ENCODE assay signal across 1 cellular context in the genomic region with DNA sequence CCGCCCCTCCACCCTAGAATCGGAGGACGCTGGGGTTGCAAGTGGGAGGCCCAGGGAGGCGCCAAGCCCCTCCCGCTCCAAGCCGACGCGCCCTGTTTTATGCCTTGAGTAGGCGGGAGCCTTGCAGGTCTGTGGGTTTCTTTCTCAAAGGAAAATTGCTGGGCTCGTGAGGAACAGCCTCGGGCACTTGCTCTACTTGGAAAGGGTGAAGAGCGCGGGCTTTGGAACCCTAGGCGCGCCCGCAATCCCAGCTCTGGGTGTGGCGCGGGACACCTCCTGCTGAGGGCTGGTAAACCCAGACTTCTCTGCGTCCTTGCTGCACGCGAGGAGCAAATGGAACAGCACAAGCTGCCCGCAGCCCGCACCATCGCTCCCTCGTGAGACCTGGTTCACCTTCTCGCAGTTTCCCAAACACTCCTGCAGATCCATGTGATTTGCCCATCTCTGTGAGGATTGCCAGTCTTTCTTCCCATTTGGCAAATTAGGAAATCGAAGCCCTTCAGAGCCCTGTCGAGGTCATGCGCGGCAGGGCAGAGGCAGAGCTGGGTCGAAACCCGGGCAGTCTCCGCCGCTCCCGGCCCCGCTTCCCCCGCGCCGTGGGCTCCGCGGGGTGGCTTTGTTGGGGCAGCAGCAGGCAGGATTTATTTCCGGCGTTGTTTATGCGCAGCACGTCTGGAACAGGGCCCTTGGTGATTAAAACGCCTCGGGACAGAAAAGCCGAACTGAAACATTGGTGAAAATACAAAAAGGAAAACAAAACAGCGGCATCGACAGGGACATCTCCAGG.
TF ChIP-seq lines count a peak whose summit lies in the region.

No MANE protein-coding gene starts in this region.

TF ChIP-seq in WTC11, 78 proteins besides CTCF, POLR2A, EP300 and RAD21 (continued from another document):
- TF ChIP-seq, protein P1, sequence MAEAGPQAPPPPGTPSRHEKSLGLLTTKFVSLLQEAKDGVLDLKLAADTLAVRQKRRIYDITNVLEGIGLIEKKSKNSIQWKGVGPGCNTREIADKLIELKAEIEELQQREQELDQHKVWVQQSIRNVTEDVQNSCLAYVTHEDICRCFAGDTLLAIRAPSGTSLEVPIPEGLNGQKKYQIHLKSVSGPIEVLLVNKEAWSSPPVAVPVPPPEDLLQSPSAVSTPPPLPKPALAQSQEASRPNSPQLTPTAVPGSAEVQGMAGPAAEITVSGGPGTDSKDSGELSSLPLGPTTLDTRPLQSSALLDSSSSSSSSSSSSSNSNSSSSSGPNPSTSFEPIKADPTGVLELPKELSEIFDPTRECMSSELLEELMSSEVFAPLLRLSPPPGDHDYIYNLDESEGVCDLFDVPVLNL (CRISPR knock-in tag; IDR thresholded peaks at IDR 0.05; ENCODE audit: borderline replicate concordance, low read depth) = no peak
- 0 out of 2 replicates have a peak, but pooled peaks have one; percentile 39 for TF ChIP-seq ZNF317 (CRISPR knock-in tag; IDR thresholded peaks at IDR 0.05; ENCODE audit: borderline replicate concordance, low read depth)
- TF ChIP-seq TEAD1 (CRISPR knock-in tag; IDR thresholded peaks at IDR 0.05) = peak; percentile 40; the same call in 1 of the 2 replicates
- TF ChIP-seq, protein P2, sequence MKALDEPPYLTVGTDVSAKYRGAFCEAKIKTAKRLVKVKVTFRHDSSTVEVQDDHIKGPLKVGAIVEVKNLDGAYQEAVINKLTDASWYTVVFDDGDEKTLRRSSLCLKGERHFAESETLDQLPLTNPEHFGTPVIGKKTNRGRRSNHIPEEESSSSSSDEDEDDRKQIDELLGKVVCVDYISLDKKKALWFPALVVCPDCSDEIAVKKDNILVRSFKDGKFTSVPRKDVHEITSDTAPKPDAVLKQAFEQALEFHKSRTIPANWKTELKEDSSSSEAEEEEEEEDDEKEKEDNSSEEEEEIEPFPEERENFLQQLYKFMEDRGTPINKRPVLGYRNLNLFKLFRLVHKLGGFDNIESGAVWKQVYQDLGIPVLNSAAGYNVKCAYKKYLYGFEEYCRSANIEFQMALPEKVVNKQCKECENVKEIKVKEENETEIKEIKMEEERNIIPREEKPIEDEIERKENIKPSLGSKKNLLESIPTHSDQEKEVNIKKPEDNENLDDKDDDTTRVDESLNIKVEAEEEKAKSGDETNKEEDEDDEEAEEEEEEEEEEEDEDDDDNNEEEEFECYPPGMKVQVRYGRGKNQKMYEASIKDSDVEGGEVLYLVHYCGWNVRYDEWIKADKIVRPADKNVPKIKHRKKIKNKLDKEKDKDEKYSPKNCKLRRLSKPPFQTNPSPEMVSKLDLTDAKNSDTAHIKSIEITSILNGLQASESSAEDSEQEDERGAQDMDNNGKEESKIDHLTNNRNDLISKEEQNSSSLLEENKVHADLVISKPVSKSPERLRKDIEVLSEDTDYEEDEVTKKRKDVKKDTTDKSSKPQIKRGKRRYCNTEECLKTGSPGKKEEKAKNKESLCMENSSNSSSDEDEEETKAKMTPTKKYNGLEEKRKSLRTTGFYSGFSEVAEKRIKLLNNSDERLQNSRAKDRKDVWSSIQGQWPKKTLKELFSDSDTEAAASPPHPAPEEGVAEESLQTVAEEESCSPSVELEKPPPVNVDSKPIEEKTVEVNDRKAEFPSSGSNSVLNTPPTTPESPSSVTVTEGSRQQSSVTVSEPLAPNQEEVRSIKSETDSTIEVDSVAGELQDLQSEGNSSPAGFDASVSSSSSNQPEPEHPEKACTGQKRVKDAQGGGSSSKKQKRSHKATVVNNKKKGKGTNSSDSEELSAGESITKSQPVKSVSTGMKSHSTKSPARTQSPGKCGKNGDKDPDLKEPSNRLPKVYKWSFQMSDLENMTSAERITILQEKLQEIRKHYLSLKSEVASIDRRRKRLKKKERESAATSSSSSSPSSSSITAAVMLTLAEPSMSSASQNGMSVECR (CRISPR knock-in tag; IDR thresholded peaks at IDR 0.05; ENCODE audit: borderline replicate concordance) = 0 out of 2 replicates have a peak, but pooled peaks have one; percentile 43
- TF ChIP-seq, protein P3, sequence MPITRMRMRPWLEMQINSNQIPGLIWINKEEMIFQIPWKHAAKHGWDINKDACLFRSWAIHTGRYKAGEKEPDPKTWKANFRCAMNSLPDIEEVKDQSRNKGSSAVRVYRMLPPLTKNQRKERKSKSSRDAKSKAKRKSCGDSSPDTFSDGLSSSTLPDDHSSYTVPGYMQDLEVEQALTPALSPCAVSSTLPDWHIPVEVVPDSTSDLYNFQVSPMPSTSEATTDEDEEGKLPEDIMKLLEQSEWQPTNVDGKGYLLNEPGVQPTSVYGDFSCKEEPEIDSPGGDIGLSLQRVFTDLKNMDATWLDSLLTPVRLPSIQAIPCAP (CRISPR knock-in tag; IDR thresholded peaks at IDR 0.05) = no peak
- no peak for TF ChIP-seq NR1H2 (CRISPR knock-in tag; IDR thresholded peaks at IDR 0.05)
- TF ChIP-seq JAZF1 (CRISPR knock-in tag; IDR thresholded peaks at IDR 0.05) = no peak
- no peak for TF ChIP-seq ZNF263 (CRISPR knock-in tag; IDR thresholded peaks at IDR 0.05; ENCODE audit: low read depth)
- no peak for TF ChIP-seq ZNF219 (CRISPR knock-in tag; IDR thresholded peaks at IDR 0.05; ENCODE audit: borderline replicate concordance)
- TF ChIP-seq ETV6 (CRISPR knock-in tag; IDR thresholded peaks at IDR 0.05) = no peak
- TF ChIP-seq, protein P4, sequence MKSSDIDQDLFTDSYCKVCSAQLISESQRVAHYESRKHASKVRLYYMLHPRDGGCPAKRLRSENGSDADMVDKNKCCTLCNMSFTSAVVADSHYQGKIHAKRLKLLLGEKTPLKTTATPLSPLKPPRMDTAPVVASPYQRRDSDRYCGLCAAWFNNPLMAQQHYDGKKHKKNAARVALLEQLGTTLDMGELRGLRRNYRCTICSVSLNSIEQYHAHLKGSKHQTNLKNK (CRISPR knock-in tag; IDR thresholded peaks at IDR 0.05) = no peak
- TF ChIP-seq RORB (CRISPR knock-in tag; IDR thresholded peaks at IDR 0.05) = no peak
- TF ChIP-seq SMAD4 (CRISPR knock-in tag; IDR thresholded peaks at IDR 0.05) = no peak
- TF ChIP-seq ZNF396 (CRISPR knock-in tag; IDR thresholded peaks at IDR 0.05; ENCODE audit: borderline replicate concordance) = no peak
- TF ChIP-seq CREB1 (CRISPR knock-in tag; IDR thresholded peaks at IDR 0.05) = no peak
- TF ChIP-seq NFYB (CRISPR knock-in tag; conservative IDR thresholded peaks at IDR 0.05; ENCODE audit: low read depth) = no peak
- TF ChIP-seq, protein P5, sequence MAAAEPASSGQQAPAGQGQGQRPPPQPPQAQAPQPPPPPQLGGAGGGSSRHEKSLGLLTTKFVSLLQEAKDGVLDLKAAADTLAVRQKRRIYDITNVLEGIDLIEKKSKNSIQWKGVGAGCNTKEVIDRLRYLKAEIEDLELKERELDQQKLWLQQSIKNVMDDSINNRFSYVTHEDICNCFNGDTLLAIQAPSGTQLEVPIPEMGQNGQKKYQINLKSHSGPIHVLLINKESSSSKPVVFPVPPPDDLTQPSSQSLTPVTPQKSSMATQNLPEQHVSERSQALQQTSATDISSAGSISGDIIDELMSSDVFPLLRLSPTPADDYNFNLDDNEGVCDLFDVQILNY (CRISPR knock-in tag; IDR thresholded peaks at IDR 0.05) = no peak
- no peak for TF ChIP-seq ZNF138 (CRISPR knock-in tag; conservative IDR thresholded peaks at IDR 0.05)
- TF ChIP-seq FOXJ3 (CRISPR knock-in tag; IDR thresholded peaks at IDR 0.05; ENCODE audit: borderline replicate concordance) = no peak
- no peak for TF ChIP-seq MYBL2 (CRISPR knock-in tag; IDR thresholded peaks at IDR 0.05)
- TF ChIP-seq, protein P6, sequence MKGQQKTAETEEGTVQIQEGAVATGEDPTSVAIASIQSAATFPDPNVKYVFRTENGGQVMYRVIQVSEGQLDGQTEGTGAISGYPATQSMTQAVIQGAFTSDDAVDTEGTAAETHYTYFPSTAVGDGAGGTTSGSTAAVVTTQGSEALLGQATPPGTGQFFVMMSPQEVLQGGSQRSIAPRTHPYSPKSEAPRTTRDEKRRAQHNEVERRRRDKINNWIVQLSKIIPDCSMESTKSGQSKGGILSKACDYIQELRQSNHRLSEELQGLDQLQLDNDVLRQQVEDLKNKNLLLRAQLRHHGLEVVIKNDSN (CRISPR knock-in tag; IDR thresholded peaks at IDR 0.05) = no peak
- TF ChIP-seq, protein P7, sequence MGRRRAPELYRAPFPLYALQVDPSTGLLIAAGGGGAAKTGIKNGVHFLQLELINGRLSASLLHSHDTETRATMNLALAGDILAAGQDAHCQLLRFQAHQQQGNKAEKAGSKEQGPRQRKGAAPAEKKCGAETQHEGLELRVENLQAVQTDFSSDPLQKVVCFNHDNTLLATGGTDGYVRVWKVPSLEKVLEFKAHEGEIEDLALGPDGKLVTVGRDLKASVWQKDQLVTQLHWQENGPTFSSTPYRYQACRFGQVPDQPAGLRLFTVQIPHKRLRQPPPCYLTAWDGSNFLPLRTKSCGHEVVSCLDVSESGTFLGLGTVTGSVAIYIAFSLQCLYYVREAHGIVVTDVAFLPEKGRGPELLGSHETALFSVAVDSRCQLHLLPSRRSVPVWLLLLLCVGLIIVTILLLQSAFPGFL (CRISPR knock-in tag; IDR thresholded peaks at IDR 0.05; ENCODE audit: borderline replicate concordance) = no peak
- no peak for TF ChIP-seq ZNF232 (CRISPR knock-in tag; IDR thresholded peaks at IDR 0.05)
- TF ChIP-seq JUN (CRISPR knock-in tag; IDR thresholded peaks at IDR 0.05) = no peak
